In the genomic region with DNA sequence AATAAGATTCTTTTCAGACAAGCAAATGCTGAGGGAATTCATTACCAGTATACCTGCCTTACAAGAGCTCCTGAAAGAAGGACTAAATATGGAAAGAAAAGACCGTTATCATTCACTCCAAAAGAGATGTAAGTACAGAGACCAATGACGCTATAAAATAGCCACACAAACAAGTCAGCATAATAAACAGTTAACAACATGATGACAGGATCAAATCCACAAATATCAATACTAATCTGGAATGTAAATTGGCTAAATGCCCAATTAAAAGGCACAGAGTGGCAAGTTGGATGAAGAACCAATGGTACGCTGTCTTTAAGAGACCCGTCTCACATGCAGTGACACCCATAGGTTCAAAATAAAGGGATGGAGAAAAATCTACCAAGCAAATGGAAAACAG, we compare ENCODE assay signal across 10 cellular contexts.
"Had no signal": no experiment of that assay in that cellular context is flagged by ENCODE, and none has a peak within 500 bp of the region (broad histone marks: within the 10 kb centered on the region; RNA-seq: fewer than 3 reads in every experiment).

No MANE protein-coding gene starts in this region.

- H3K4me2 ChIP-seq: GM23338 had no signal

- H3K27ac ChIP-seq: GM23248 had no signal

- H2AFZ ChIP-seq: GM23248, GM23338 had no signal

- H3K36me3 ChIP-seq: HAP-1 had no signal

- DNase-seq: GM23248, GOT3, H7, H9, HCEC 1CT, HFFc6 had no signal

- FAIRE-seq: H1, H54 had no signal

- H3K4me3 ChIP-seq: GM23248, GM23338, HAP-1 had no signal

- H3K9ac ChIP-seq: GM23248 had no signal

- H3K4me1 ChIP-seq: HAP-1 had no signal
